21 cellular contexts compared by ENCODE assay signal in the genomic region with DNA sequence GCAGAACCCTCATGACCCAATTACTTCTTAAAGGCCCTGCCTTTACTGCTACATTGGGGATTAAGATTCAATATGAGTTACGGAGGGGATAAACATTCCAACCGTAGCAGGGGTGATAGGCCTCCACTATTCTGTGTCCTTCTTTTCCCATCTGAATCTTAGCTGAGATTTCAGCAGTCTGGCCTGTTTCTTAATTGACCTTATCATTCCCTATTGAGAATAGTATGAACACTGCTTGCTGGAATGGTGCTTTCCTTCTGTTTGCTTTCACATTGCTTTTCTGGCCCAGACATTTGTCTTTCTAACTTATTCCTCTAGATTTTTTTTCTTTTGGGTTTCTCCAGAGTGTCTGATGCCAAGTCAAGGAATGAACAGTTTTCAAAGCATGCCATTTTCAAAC.
DNase-seq lines count a peak whose midpoint lies in the region; ATAC-seq and TF ChIP-seq lines count a peak whose summit lies in the region.
"Had no signal": no experiment of that assay in that cellular context is flagged by ENCODE, and none has a peak within 500 bp of the region (broad histone marks: within the 10 kb centered on the region; RNA-seq: fewer than 3 reads in every experiment).

No MANE protein-coding gene starts in this region.

- DNase-seq in left cardiac atrium (no peak), heart left ventricle (no peak), fibroblast of peridontal ligament (ENCODE audit: extremely low read depth) (peak; percentile 22), HT-29 (ENCODE audit: low spot score) (no peak)
- DNase-seq: DMS153, GM23248, H7, Karpas-422, NCI-H1092 treated with DMSO at 0.1 percent for 48 hours, NCI-H1436, NCI-H187, NCI-H2081 treated with DMSO at 0.1 percent for 48 hours, NCI-H2171, NCI-H226, NCI-H510A, NCI-H69 had no signal

- intact Hi-C loops in left cardiac atrium (cut with DNase I) (no loop called here), heart left ventricle (cut with DNase I) (no loop called here)

- no peak overlapping the region for H3K9ac ChIP-seq in liver (ENCODE audit: low read depth in 1 of 2, low read length in 2 of 2)
- H3K9ac ChIP-seq: GM23248 had no signal

- H3K9me3 ChIP-seq in heart left ventricle, result no peaks in the 10 kb centered on the region
- no peaks in the 10 kb centered on the region for H3K9me3 ChIP-seq in liver (ENCODE audit: control insufficient read depth in 4 of 4, low read length in 3 of 4)

- no peaks in the 10 kb centered on the region for H3K36me3 ChIP-seq in heart left ventricle
- H3K36me3 ChIP-seq in liver (ENCODE audit: control insufficient read depth in 4 of 4, insufficient read depth in 3 of 4, low read depth in 1 of 4, low read length in 3 of 4), result no peaks in the 10 kb centered on the region

- TF ChIP-seq CTCF in heart left ventricle (IDR thresholded peaks at IDR 0.05) (no peak), liver (IDR thresholded peaks at IDR 0.05; ENCODE audit: low read depth, low read length, missing input control) (no peak)

- H3K4me3 ChIP-seq in heart left ventricle (no peak overlapping the region), liver (ENCODE audit: low read depth in 1 of 3, low read length in 3 of 3) (no peak overlapping the region)
- H3K4me3 ChIP-seq: GM23248 had no signal

- H3K27ac ChIP-seq in heart left ventricle (peak overlapping the region in 2 of 12 donors; percentile 10 to 14), liver (ENCODE audit: low read depth in 1 of 2, low read length in 2 of 2) (no peak overlapping the region)
- H3K27ac ChIP-seq: GM23248, HL-60 had no signal

- H3K4me1 ChIP-seq in heart left ventricle (peaks cover 0 to 15% (median 0%) of the 10 kb centered on the region in 12 donors), liver (ENCODE audit: control insufficient read depth in 4 of 4, insufficient read depth in 4 of 4, low read length in 3 of 4) (peaks cover 0 to 2% (median 0%) of the 10 kb centered on the region in 4 donors)

- WGBS in heart left ventricle, 4 donors, result 55 to 79% (median 75%) methylated on average over 2 of the region's 2 CpGs
- WGBS in liver, result 95% methylated on average over 2 of the region's 2 CpGs

- TF ChIP-seq RAD21 in liver (IDR thresholded peaks at IDR 0.05), result no peak

- no peak for TF ChIP-seq POLR2A in heart left ventricle (IDR thresholded peaks at IDR 0.05)

- H3K27me3 ChIP-seq in heart left ventricle (no peaks in the 10 kb centered on the region), liver (ENCODE audit: control insufficient read depth in 4 of 4, insufficient read depth in 4 of 4, low read length in 3 of 4) (no peaks in the 10 kb centered on the region)

- ATAC-seq in left cardiac atrium, result peak; percentile 38 to 61
- no peak for ATAC-seq in heart left ventricle
- ATAC-seq in GM19463 (IDR thresholded peaks at IDR 0.05; ENCODE audit: unreplicated experiment), result no peak
- ATAC-seq in GM21381 (IDR thresholded peaks at IDR 0.05; ENCODE audit: unreplicated experiment), result no peak
- ATAC-seq: Panc1 had no signal

TF ChIP-seq in liver, 16 proteins besides CTCF, POLR2A, EP300 and RAD21:
- TF ChIP-seq NR2F2 (IDR thresholded peaks at IDR 0.05), result peak; percentile 19
- no peak for TF ChIP-seq HNF4G (IDR thresholded peaks at IDR 0.05)

Comparison
In these comparisons a context has a peak if more than half of its experiments do, and no peak if none do; other contexts are left out.
1. ATAC-seq: peak in left cardiac atrium (2 of 2); none in heart left ventricle (0 of 4), GM19463 (single experiment) and GM21381 (single experiment).